Comparison of ENCODE assay signal across 24 cellular contexts in the genomic region with DNA sequence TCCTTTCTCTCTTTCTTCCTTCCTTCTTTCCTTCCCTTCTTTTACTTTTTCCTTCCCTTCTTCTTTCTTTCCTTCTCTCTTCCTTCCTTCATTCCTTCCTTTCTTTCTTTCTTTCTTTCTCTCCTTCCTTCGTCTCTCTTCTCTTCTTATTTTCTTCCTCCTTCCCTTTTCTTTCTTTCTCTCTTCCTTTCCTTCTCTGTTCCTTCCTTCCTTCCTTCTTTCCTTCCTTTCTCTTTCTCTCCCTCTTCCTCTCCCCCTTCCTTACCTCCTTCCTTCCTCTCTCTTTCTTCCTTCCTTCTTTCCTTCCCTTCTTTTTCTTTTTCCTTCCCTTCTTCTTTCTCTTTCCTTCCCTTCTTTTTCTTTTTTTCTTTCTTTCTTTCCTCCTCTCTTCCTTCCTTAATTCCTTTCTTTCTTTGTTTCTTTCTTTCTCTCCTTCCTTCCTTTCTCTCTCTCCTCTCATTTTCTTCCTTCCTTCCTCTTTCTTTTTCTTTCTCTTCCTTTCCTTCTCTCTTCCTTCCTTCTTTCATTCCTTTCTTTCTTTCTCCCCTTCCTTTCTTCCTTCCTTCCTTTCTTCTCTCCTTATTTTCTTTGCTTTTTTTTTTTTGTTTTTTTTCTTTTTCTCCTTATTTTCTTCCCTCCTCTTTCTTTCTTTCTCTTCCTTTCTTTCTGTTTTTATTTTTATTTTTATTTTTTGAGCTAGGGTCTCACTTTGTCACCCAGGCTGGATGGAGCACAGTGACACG. TPM values are rescaled to one million over a fixed set of nuclear protein-coding genes. Genes with fewer than 3 reads are reported as not detected.
DNase-seq lines count a peak whose midpoint lies in the region; ATAC-seq, FAIRE-seq and TF ChIP-seq lines count a peak whose summit lies in the region.
"Had no signal": no experiment of that assay in that cellular context is flagged by ENCODE, and none has a peak within 500 bp of the region (broad histone marks: within the 10 kb centered on the region; RNA-seq: fewer than 3 reads in every experiment).

No MANE protein-coding gene starts in this region.

- TF ChIP-seq POLR2A in HepG2 (IDR thresholded peaks at IDR 0.05; ENCODE audit: insufficient read depth in 1 of 2, low read depth in 2 of 2, low read length in 2 of 2), result no peak
- no peak for TF ChIP-seq POLR2A in right lobe of liver (IDR thresholded peaks at IDR 0.05)
- TF ChIP-seq POLR2A in stomach (IDR thresholded peaks at IDR 0.05), result no peak

- FAIRE-seq in HepG2 (lab: Jason Lieb, UNC), result no peak
- FAIRE-seq: H54 had no signal

- H3K4me1 ChIP-seq in HepG2 (ENCODE audit: insufficient read depth, low read length) (peaks cover 15% of the 10 kb centered on the region), right lobe of liver (peaks cover 0 to 5% (median 0%) of the 10 kb centered on the region in 4 donors), stomach (peaks cover 7 to 35% (median 22%) of the 10 kb centered on the region in 4 donors)

- no peak for TF ChIP-seq RAD21 in HepG2 (CRISPR knock-in tag; IDR thresholded peaks at IDR 0.05)

- CTCF ChIA-PET in HepG2 (lab: Yijun Ruan, JAX; ENCODE audit: low intra/inter-chr PET ratio, low total read pairs), result no interaction called here

- no peaks in the 10 kb centered on the region for H3K79me2 ChIP-seq in HepG2 (ENCODE audit: insufficient read depth, low read length)

- H3K9me3 Mint-ChIP-seq in endothelial cell (ENCODE audit: unreplicated experiment), result no peaks in the 10 kb centered on the region

- H3K9me3 ChIP-seq in HepG2 (ENCODE audit: low read length) (no peaks in the 10 kb centered on the region), right lobe of liver (no peaks in the 10 kb centered on the region), stomach (no peaks in the 10 kb centered on the region)

- POLR2A ChIA-PET in HepG2 (lab: Yijun Ruan, JAX), result no interaction called here

- H3K27ac ChIP-seq in HepG2 (ENCODE audit: extremely low read length, insufficient read depth, low read length) (no peak overlapping the region), right lobe of liver (no peak overlapping the region), HL-60 (replicated peaks) (peak overlapping the region; percentile 73), stomach (peak overlapping the region in 4 of 5 donors; percentile 6 to 43 (median 26)), coronary artery (no peak overlapping the region)

- ATAC-seq in HepG2 (no peak), right lobe of liver (no peak)
- ATAC-seq: PC-3 had no signal

- H3K27me3 ChIP-seq in HepG2 (ENCODE audit: control insufficient read depth in 1 of 2, insufficient read depth in 2 of 2, low read length in 2 of 2) (peaks cover 5 to 27% of the 10 kb centered on the region in 2 experiments; a peak in 3 of 5 replicates), right lobe of liver (no peaks in the 10 kb centered on the region), HL-60 (ENCODE audit: insufficient read depth, poor library complexity, severe bottlenecking) (no peaks in the 10 kb centered on the region), stomach (no peaks in the 10 kb centered on the region)

- peaks cover 6% of the 10 kb centered on the region for H3K4me1 Mint-ChIP-seq in endothelial cell (ENCODE audit: unreplicated experiment)
- H3K4me1 Mint-ChIP-seq: CD4-positive, CD25-positive, alpha-beta regulatory T cell had no signal

- H4K20me1 ChIP-seq in HepG2 (ENCODE audit: insufficient read depth, low read length), result no peaks in the 10 kb centered on the region

- H3K27me3 Mint-ChIP-seq in endothelial cell (ENCODE audit: unreplicated experiment), result peaks cover 6% of the 10 kb centered on the region

- TF ChIP-seq EP300 in HepG2 (IDR thresholded peaks at IDR 0.05; ENCODE audit: low read depth in 2 of 2, low read length in 2 of 2) (no peak), HepG2 (CRISPR knock-in tag; IDR thresholded peaks at IDR 0.05; ENCODE audit: borderline replicate concordance) (no peak), stomach (IDR thresholded peaks at IDR 0.05) (no peak)

- H3K36me3 ChIP-seq in HepG2 (replicated peaks in 1 of 2; ENCODE audit: control insufficient read depth in 1 of 2, insufficient read depth in 2 of 2, low read length in 2 of 2) (no peaks in the 10 kb centered on the region), right lobe of liver (no peaks in the 10 kb centered on the region), stomach (no peaks in the 10 kb centered on the region)

- DNase-seq in HepG2 (ENCODE audit: low spot score) (no peak), right lobe of liver (no peak), HL-60 (ENCODE audit: low read depth in 1 of 2, low spot score in 1 of 2) (no peak), endothelial cell (ENCODE audit: low spot score) (no peak), stomach (no peak), DMS79 treated with DMSO at 0.1 percent for 48 hours (lab: John Stamatoyannopoulos, UW) (no peak), coronary artery (ENCODE audit: low spot score) (no peak), NCI-H1105 treated with DMSO at 0.1 percent for 48 hours (lab: John Stamatoyannopoulos, UW) (no peak)
- DNase-seq: CD4-positive, CD25-positive, alpha-beta regulatory T cell; COR-L47; DMS79; HFFc6; KBM-7; NCI-H1092; NCI-H146; NCI-H2029; NCI-H226; NCI-H524 treated with DMSO at 0.1 percent for 48 hours; PC-3; SHP77 had no signal

- no peak overlapping the region for H2AFZ ChIP-seq in HepG2 (ENCODE audit: low read length)

- no peak overlapping the region for H3K4me3 ChIP-seq in HepG2 (replicated peaks in 1 of 3; ENCODE audit: insufficient read depth in 1 of 3, low read depth in 2 of 3, low read length in 3 of 3)
- H3K4me3 ChIP-seq in right lobe of liver, result no peak overlapping the region
- H3K4me3 ChIP-seq in HL-60 (replicated peaks; ENCODE audit: insufficient read depth, low read length), result no peak overlapping the region
- no peak overlapping the region for H3K4me3 ChIP-seq in stomach
- no peak overlapping the region for H3K4me3 ChIP-seq in coronary artery

- intact Hi-C loops in HepG2 (cut with micrococcal nuclease; ENCODE audit: unreplicated experiment), result no loop called here
- intact Hi-C loops in right lobe of liver (cut with DNase I), result no loop called here
- intact Hi-C loops in stomach (cut with DNase I; ENCODE audit: low total_unique reads), result no loop called here

- TF ChIP-seq CTCF in HepG2 (CRISPR knock-in tag; IDR thresholded peaks at IDR 0.05), result no peak
- no peak for TF ChIP-seq CTCF in right lobe of liver (IDR thresholded peaks at IDR 0.05)
- TF ChIP-seq CTCF in HL-60 (IDR thresholded peaks at IDR 0.05; ENCODE audit: insufficient read depth, low read length), result no peak
- no peak for TF ChIP-seq CTCF in endothelial cell (IDR thresholded peaks at IDR 0.05; ENCODE audit: unreplicated experiment)
- no peak for TF ChIP-seq CTCF in stomach (IDR thresholded peaks at IDR 0.05)
- no peak for TF ChIP-seq CTCF in coronary artery (IDR thresholded peaks at IDR 0.05)

- no peak overlapping the region for H3K4me3 Mint-ChIP-seq in endothelial cell (ENCODE audit: unreplicated experiment)
- H3K4me3 Mint-ChIP-seq: CD4-positive, CD25-positive, alpha-beta regulatory T cell; HFFc6 had no signal

- H3K27ac Mint-ChIP-seq in endothelial cell (ENCODE audit: unreplicated experiment), result peak overlapping the region; percentile 38
- H3K27ac Mint-ChIP-seq: HFFc6 had no signal

- in situ Hi-C loops in HepG2 (cut with HindIII; ENCODE audit: extremely low pct_ligation_motif_present, low pct_unique_long_range_greater_than_20kb), result no loop called here

- peaks cover 5% of the 10 kb centered on the region for H3K36me3 Mint-ChIP-seq in endothelial cell (ENCODE audit: low read depth, unreplicated experiment)
- H3K36me3 Mint-ChIP-seq: CD4-positive, CD25-positive, alpha-beta regulatory T cell had no signal

- no peak overlapping the region for H3K9ac ChIP-seq in HepG2 (ENCODE audit: insufficient read depth, low read depth, low read length)

- no TSS peak for BruUV-seq in HepG2 (replicated peaks; lab: Mats Ljungman, UMichigan)

- 0% methylated on average over 2 of the region's 2 CpGs for WGBS in HepG2 (ENCODE audit: low lambda C conversion rate)
- 59% methylated on average over 2 of the region's 2 CpGs for WGBS in right lobe of liver (ENCODE audit: insufficient coverage, low coverage, low lambda C conversion rate, missing lambda C conversion rate)
- WGBS in stomach, 5 donors, result 80 to 93% (median 87%) methylated on average over 2 of the region's 2 CpGs

- H3K4me2 ChIP-seq in HepG2 (ENCODE audit: low read depth, low read length), result no peak overlapping the region

RNA-seq across cellular contexts. Expression of a gene that starts 22.8 kb away (rescaled TPM):
- total RNA-seq in HepG2 (2016; rRNA removed; fragmentation: Illumina TruSeq; extraction: Trizol) (not detected in 2 replicates), right lobe of liver (under 1 TPM in 1 of 6 experiments, not detected in 5; 0.24 TPM), endothelial cell (ENCODE audit: unreplicated experiment) (0.18 TPM), stomach (not detected)
- total RNA-seq in HepG2 (2016; cell fraction: cytosol; rRNA removed; fragmentation: Illumina TruSeq; extraction: Trizol; ENCODE audit: low read depth), result not detected in 2 replicates
- not detected in 2 replicates for total RNA-seq in HepG2 (2016; cell fraction: insoluble cytoplasmic fraction; rRNA removed; fragmentation: Illumina TruSeq; extraction: Trizol)
- not detected in 2 replicates for total RNA-seq in HepG2 (2016; cell fraction: membrane; rRNA removed; fragmentation: Illumina TruSeq; extraction: Trizol)
- total RNA-seq in HepG2 (2016; cell fraction: nucleus; rRNA removed; fragmentation: Illumina TruSeq; extraction: Trizol), result not detected in 2 replicates
- polyA plus RNA-seq in HepG2 (2011; rRNA removed) (not detected in 2 replicates), stomach (not detected)
- not detected in 2 replicates for polyA plus RNA-seq in HepG2 (2011; cell fraction: cytosol; rRNA removed)
- not detected in 2 replicates for polyA plus RNA-seq in HepG2 (2011; cell fraction: nucleus; rRNA removed)
- not detected in 2 replicates for polyA plus RNA-seq in HepG2 (2012)
- not detected in 2 replicates for polyA plus RNA-seq in HepG2 (2016; cell fraction: cytosol; fragmentation: Illumina TruSeq; extraction: Trizol; ENCODE audit: low read depth)
- not detected in 2 replicates for polyA plus RNA-seq in HepG2 (2016; cell fraction: insoluble cytoplasmic fraction; fragmentation: Illumina TruSeq; extraction: Trizol; ENCODE audit: low read depth)
- polyA plus RNA-seq in HepG2 (2016; cell fraction: membrane; fragmentation: Illumina TruSeq; extraction: Trizol; ENCODE audit: low read depth), result not detected in 2 replicates
- not detected in 2 replicates for polyA plus RNA-seq in HepG2 (2016; cell fraction: nucleus; fragmentation: Illumina TruSeq; extraction: Trizol; ENCODE audit: insufficient read depth, low read depth)
- polyA minus RNA-seq in HepG2 (2011; rRNA and poly(A)+ RNA removed; ENCODE audit: low replicate concordance), result not detected in 2 replicates
- polyA minus RNA-seq in HepG2 (2011; cell fraction: cytosol; rRNA and poly(A)+ RNA removed), result not detected in 2 replicates
- polyA minus RNA-seq in HepG2 (2011; cell fraction: nucleus; rRNA and poly(A)+ RNA removed), result not detected in 2 replicates
- total RNA-seq: CD4-positive, CD25-positive, alpha-beta regulatory T cell; HFFc6; PC-3; RPMI7951 had no signal
- polyA plus RNA-seq: BJ; CD4-positive, CD25-positive, alpha-beta regulatory T cell had no signal

RNA-seq across cellular contexts. Expression of a gene that starts 28.4 kb away (rescaled TPM):
- total RNA-seq in HepG2 (2016; rRNA removed; fragmentation: Illumina TruSeq; extraction: Trizol), result not detected in 2 replicates
- total RNA-seq in HepG2 (2016; cell fraction: cytosol; rRNA removed; fragmentation: Illumina TruSeq; extraction: Trizol; ENCODE audit: low read depth), result not detected in 2 replicates
- not detected in 2 replicates for total RNA-seq in HepG2 (2016; cell fraction: insoluble cytoplasmic fraction; rRNA removed; fragmentation: Illumina TruSeq; extraction: Trizol)
- total RNA-seq in HepG2 (2016; cell fraction: membrane; rRNA removed; fragmentation: Illumina TruSeq; extraction: Trizol), result not detected in 2 replicates
- not detected in 2 replicates for total RNA-seq in HepG2 (2016; cell fraction: nucleus; rRNA removed; fragmentation: Illumina TruSeq; extraction: Trizol)
- not detected in 2 replicates for polyA plus RNA-seq in HepG2 (2011; rRNA removed)
- polyA plus RNA-seq in HepG2 (2011; cell fraction: cytosol; rRNA removed), result not detected in 2 replicates
- 0.09 TPM in 1 of 2 replicates, not detected in the other for polyA plus RNA-seq in HepG2 (2011; cell fraction: nucleus; rRNA removed)
- polyA plus RNA-seq in HepG2 (2012), result not detected in 2 replicates
- not detected in 2 replicates for polyA plus RNA-seq in HepG2 (2016; cell fraction: cytosol; fragmentation: Illumina TruSeq; extraction: Trizol; ENCODE audit: low read depth)
- polyA plus RNA-seq in HepG2 (2016; cell fraction: insoluble cytoplasmic fraction; fragmentation: Illumina TruSeq; extraction: Trizol; ENCODE audit: low read depth), result not detected in 2 replicates
- not detected in 2 replicates for polyA plus RNA-seq in HepG2 (2016; cell fraction: membrane; fragmentation: Illumina TruSeq; extraction: Trizol; ENCODE audit: low read depth)
- polyA plus RNA-seq in HepG2 (2016; cell fraction: nucleus; fragmentation: Illumina TruSeq; extraction: Trizol; ENCODE audit: insufficient read depth, low read depth), result not detected in 2 replicates
- polyA minus RNA-seq in HepG2 (2011; rRNA and poly(A)+ RNA removed; ENCODE audit: low replicate concordance), result not detected in 2 replicates
- not detected in 2 replicates for polyA minus RNA-seq in HepG2 (2011; cell fraction: cytosol; rRNA and poly(A)+ RNA removed)
- not detected in 2 replicates for polyA minus RNA-seq in HepG2 (2011; cell fraction: nucleus; rRNA and poly(A)+ RNA removed)
- total RNA-seq in right lobe of liver, result not detected
- 2.7 TPM for total RNA-seq in endothelial cell (ENCODE audit: unreplicated experiment)
- total RNA-seq in stomach, result not detected
- polyA plus RNA-seq in stomach, result not detected
- total RNA-seq: CD4-positive, CD25-positive, alpha-beta regulatory T cell; HFFc6; PC-3; RPMI7951 had no signal
- polyA plus RNA-seq: BJ had no signal

RNA-seq across cellular contexts. Expression of a gene that starts 41.8 kb away (rescaled TPM):
- total RNA-seq in HepG2 (2016; rRNA removed; fragmentation: Illumina TruSeq; extraction: Trizol) (44.8 and 85.6 TPM in 2 replicates), right lobe of liver (100 to 1,000 TPM; 120 to 215 (median 131) TPM), endothelial cell (ENCODE audit: unreplicated experiment) (24.7 TPM), stomach (100 to 1,000 TPM in 4 of 5 donors, 10 to 100 TPM in 1; 66.5 to 321 (median 141) TPM)
- 30.8 and 32.3 TPM in 2 replicates for total RNA-seq in HepG2 (2016; cell fraction: cytosol; rRNA removed; fragmentation: Illumina TruSeq; extraction: Trizol; ENCODE audit: low read depth)
- 41.2 and 86.3 TPM in 2 replicates for total RNA-seq in HepG2 (2016; cell fraction: insoluble cytoplasmic fraction; rRNA removed; fragmentation: Illumina TruSeq; extraction: Trizol)
- total RNA-seq in HepG2 (2016; cell fraction: membrane; rRNA removed; fragmentation: Illumina TruSeq; extraction: Trizol), result 50.5 and 55.5 TPM in 2 replicates
- total RNA-seq in HepG2 (2016; cell fraction: nucleus; rRNA removed; fragmentation: Illumina TruSeq; extraction: Trizol), result 73.7 and 80.6 TPM in 2 replicates
- polyA plus RNA-seq in HepG2 (2011; rRNA removed) (300 and 407 TPM in 2 replicates), stomach (100 to 1,000 TPM in 2 of 3 donors, 10 to 100 TPM in 1; 84.5 to 145 (median 117) TPM)
- 276 and 424 TPM in 2 replicates for polyA plus RNA-seq in HepG2 (2011; cell fraction: cytosol; rRNA removed)
- 354 and 357 TPM in 2 replicates for polyA plus RNA-seq in HepG2 (2011; cell fraction: nucleus; rRNA removed)
- polyA plus RNA-seq in HepG2 (2012), result 111 and 131 TPM in 2 replicates
- 29.5 and 34.4 TPM in 2 replicates for polyA plus RNA-seq in HepG2 (2016; cell fraction: cytosol; fragmentation: Illumina TruSeq; extraction: Trizol; ENCODE audit: low read depth)
- 42.9 and 43.8 TPM in 2 replicates for polyA plus RNA-seq in HepG2 (2016; cell fraction: insoluble cytoplasmic fraction; fragmentation: Illumina TruSeq; extraction: Trizol; ENCODE audit: low read depth)
- polyA plus RNA-seq in HepG2 (2016; cell fraction: membrane; fragmentation: Illumina TruSeq; extraction: Trizol; ENCODE audit: low read depth), result 36.0 and 48.1 TPM in 2 replicates
- polyA plus RNA-seq in HepG2 (2016; cell fraction: nucleus; fragmentation: Illumina TruSeq; extraction: Trizol; ENCODE audit: insufficient read depth, low read depth), result 131 and 142 TPM in 2 replicates
- polyA minus RNA-seq in HepG2 (2011; rRNA and poly(A)+ RNA removed; ENCODE audit: low replicate concordance), result 39.8 and 712 TPM in 2 replicates
- 209 and 211 TPM in 2 replicates for polyA minus RNA-seq in HepG2 (2011; cell fraction: cytosol; rRNA and poly(A)+ RNA removed)
- 108 and 116 TPM in 2 replicates for polyA minus RNA-seq in HepG2 (2011; cell fraction: nucleus; rRNA and poly(A)+ RNA removed)
- total RNA-seq: A673; CD4-positive, CD25-positive, alpha-beta regulatory T cell; HFFc6 had no signal
- polyA plus RNA-seq: CD4-positive, CD25-positive, alpha-beta regulatory T cell had no signal

Comparison
In these comparisons a context has a peak if more than half of its experiments do, and no peak if none do; other contexts are left out.
1. H3K27ac ChIP-seq: peak in HL-60 (single experiment) and stomach (4 of 5); none in HepG2 (single experiment), right lobe of liver (0 of 3) and coronary artery (0 of 2).